Comparison of ENCODE assay signal across 19 cellular contexts in the genomic region with DNA sequence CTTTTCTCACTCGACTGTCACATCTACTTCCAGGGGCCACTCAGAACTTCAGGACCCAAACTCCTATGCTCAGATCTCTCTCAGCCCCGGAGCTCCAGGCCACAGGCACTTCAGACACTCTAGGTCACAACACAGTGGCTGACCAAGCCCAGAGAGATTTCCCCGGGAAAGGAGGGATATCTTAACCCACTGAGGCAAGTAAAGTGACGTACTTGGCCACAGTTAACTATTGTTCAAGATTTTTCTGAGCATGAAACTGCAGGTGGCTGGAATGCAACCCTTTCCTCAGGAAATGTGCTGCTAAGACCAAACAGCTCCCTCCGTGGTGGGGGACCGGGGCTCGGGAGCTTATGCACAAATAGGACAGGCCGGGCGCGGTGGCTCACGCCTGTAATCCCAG. TPM values are rescaled to one million over a fixed set of nuclear protein-coding genes. Genes with fewer than 3 reads are reported as not detected.
DNase-seq lines count a peak whose midpoint lies in the region; ATAC-seq, FAIRE-seq and TF ChIP-seq lines count a peak whose summit lies in the region.
"Had no signal": no experiment of that assay in that cellular context is flagged by ENCODE, and none has a peak within 500 bp of the region (broad histone marks: within the 10 kb centered on the region; RNA-seq: fewer than 3 reads in every experiment).

No MANE protein-coding gene starts in this region.

- POLR2A ChIA-PET in CD4-positive, alpha-beta T cell (lab: Charles Lee): no interaction called here
- POLR2A ChIA-PET in naive thymus-derived CD4-positive, alpha-beta T cell (lab: Charles Lee): interaction anchor here (0.6 kb wide), 1 partner anchor 25 kb away, joined by 3 read pairs; no protein-coding TSS in a partner anchor

- H3K9me3 Mint-ChIP-seq in CD4-positive, alpha-beta T cell: no peaks in the 10 kb centered on the region
- no peaks in the 10 kb centered on the region for H3K9me3 Mint-ChIP-seq in naive thymus-derived CD4-positive, alpha-beta T cell

- H3K27ac ChIP-seq in C4-2B (peak overlapping the region; percentile 47), kidney (ENCODE audit: low read depth in 2 of 2, low read length in 2 of 2) (no peak overlapping the region), breast epithelium (no peak overlapping the region)
- H3K27ac ChIP-seq in CD4-positive, alpha-beta T cell (ENCODE audit: low read depth, low read length): no peak overlapping the region
- H3K27ac ChIP-seq in naive thymus-derived CD4-positive, alpha-beta T cell (ENCODE audit: low read depth, low read length): no peak overlapping the region

- no peak for ATAC-seq in CD4-positive, alpha-beta T cell (ENCODE audit: poor library complexity)
- ATAC-seq in T-helper 17 cell: no peak
- no peak for ATAC-seq in naive thymus-derived CD4-positive, alpha-beta T cell

- H3K9me3 ChIP-seq in CD4-positive, alpha-beta T cell (ENCODE audit: control insufficient read depth, low read length): no peaks in the 10 kb centered on the region
- H3K9me3 ChIP-seq in T-helper 17 cell (ENCODE audit: control insufficient read depth, low read length, poor library complexity, severe bottlenecking) (no peaks in the 10 kb centered on the region), kidney (ENCODE audit: control insufficient read depth in 1 of 2, low read length in 2 of 2) (no peaks in the 10 kb centered on the region), breast epithelium (no peaks in the 10 kb centered on the region)
- no peaks in the 10 kb centered on the region for H3K9me3 ChIP-seq in naive thymus-derived CD4-positive, alpha-beta T cell (ENCODE audit: control insufficient read depth in 2 of 3, low read length in 3 of 3)

- no peak overlapping the region for H3K4me3 Mint-ChIP-seq in CD4-positive, alpha-beta T cell
- peak overlapping the region; percentile 67 for H3K4me3 Mint-ChIP-seq in T-helper 17 cell
- H3K4me3 Mint-ChIP-seq in naive thymus-derived CD4-positive, alpha-beta T cell: peak overlapping the region in 2 of 10 donors; percentile 61 to 70

- CTCF ChIA-PET in CD4-positive, alpha-beta T cell (lab: Charles Lee): no interaction called here
- CTCF ChIA-PET in naive thymus-derived CD4-positive, alpha-beta T cell (lab: Charles Lee): no interaction called here

- no peak for TF ChIP-seq POLR2A in breast epithelium (IDR thresholded peaks at IDR 0.05)

- H3K27ac Mint-ChIP-seq in CD4-positive, alpha-beta T cell: peak overlapping the region; percentile 30
- H3K27ac Mint-ChIP-seq in T-helper 17 cell: peak overlapping the region; percentile 76
- H3K27ac Mint-ChIP-seq in naive thymus-derived CD4-positive, alpha-beta T cell: peak overlapping the region in 6 of 9 donors; percentile 50 to 93 (median 78)

- no peak for FAIRE-seq in kidney (lab: Jason Lieb, UNC)
- FAIRE-seq: G401.6, HTR-8/SVneo had no signal

- H3K4me1 Mint-ChIP-seq in CD4-positive, alpha-beta T cell (ENCODE audit: low read depth): peaks cover 52% of the 10 kb centered on the region
- peaks cover 17% of the 10 kb centered on the region for H3K4me1 Mint-ChIP-seq in T-helper 17 cell
- peaks cover 26 to 61% (median 44%) of the 10 kb centered on the region in 7 donors for H3K4me1 Mint-ChIP-seq in naive thymus-derived CD4-positive, alpha-beta T cell

- H3K36me3 Mint-ChIP-seq in CD4-positive, alpha-beta T cell (ENCODE audit: low read depth): no peaks in the 10 kb centered on the region
- H3K36me3 Mint-ChIP-seq in T-helper 17 cell (ENCODE audit: low read depth): no peaks in the 10 kb centered on the region
- no peaks in the 10 kb centered on the region for H3K36me3 Mint-ChIP-seq in naive thymus-derived CD4-positive, alpha-beta T cell

- no peak overlapping the region for H3K4me3 ChIP-seq in naive thymus-derived CD4-positive, alpha-beta T cell (ENCODE audit: low read length)
- no peak overlapping the region for H3K4me3 ChIP-seq in kidney (ENCODE audit: low read length in 2 of 2)
- H3K4me3 ChIP-seq in breast epithelium: no peak overlapping the region

- H3K27me3 Mint-ChIP-seq in CD4-positive, alpha-beta T cell: no peaks in the 10 kb centered on the region
- H3K27me3 Mint-ChIP-seq in T-helper 17 cell: no peaks in the 10 kb centered on the region
- no peaks in the 10 kb centered on the region for H3K27me3 Mint-ChIP-seq in naive thymus-derived CD4-positive, alpha-beta T cell

- intact Hi-C loops in CD4-positive, alpha-beta T cell (cut with DNase I, micrococcal nuclease): no loop called here
- intact Hi-C loops in naive thymus-derived CD4-positive, alpha-beta T cell (cut with micrococcal nuclease): no loop called here
- intact Hi-C loops in kidney (cut with DNase I): no loop called here
- intact Hi-C loops in breast epithelium (cut with DNase I; ENCODE audit: low total_unique reads): no loop called here

- no peak overlapping the region for H3K9ac ChIP-seq in kidney (ENCODE audit: low read length in 2 of 2)

- no peaks in the 10 kb centered on the region for H3K27me3 ChIP-seq in CD4-positive, alpha-beta T cell (ENCODE audit: control insufficient read depth, insufficient read depth, low read length)
- H3K27me3 ChIP-seq in naive thymus-derived CD4-positive, alpha-beta T cell (ENCODE audit: control insufficient read depth in 2 of 2, insufficient read depth in 2 of 2, low read length in 2 of 2): no peaks in the 10 kb centered on the region
- no peaks in the 10 kb centered on the region for H3K27me3 ChIP-seq in breast epithelium

- H3K36me3 ChIP-seq in naive thymus-derived CD4-positive, alpha-beta T cell (ENCODE audit: control insufficient read depth in 2 of 3, insufficient read depth in 3 of 3, low read length in 3 of 3): peaks cover 0 to 4% (median 0%) of the 10 kb centered on the region in 3 experiments
- H3K36me3 ChIP-seq in kidney (ENCODE audit: control insufficient read depth in 1 of 2, insufficient read depth in 2 of 2, low read length in 2 of 2) (no peaks in the 10 kb centered on the region), breast epithelium (no peaks in the 10 kb centered on the region)

- H3K4me1 ChIP-seq in naive thymus-derived CD4-positive, alpha-beta T cell (ENCODE audit: control insufficient read depth in 2 of 2, insufficient read depth in 2 of 2, low read length in 2 of 2): peaks cover 0 to 44% of the 10 kb centered on the region in 2 donors
- no peaks in the 10 kb centered on the region for H3K4me1 ChIP-seq in kidney (ENCODE audit: control insufficient read depth in 1 of 2, insufficient read depth in 1 of 2, low read depth in 1 of 2, low read length in 2 of 2)
- H3K4me1 ChIP-seq in breast epithelium: no peaks in the 10 kb centered on the region

- DNase-seq in CD4-positive, alpha-beta T cell: no peak
- DNase-seq in T-helper 17 cell (no peak), kidney (no peak), breast epithelium (ENCODE audit: low spot score in 2 of 2) (no peak), SIG-M5 treated with dmso at 0.1 percent for 504 hours (lab: John Stamatoyannopoulos, UW; ENCODE audit: unreplicated experiment) (no peak)
- no peak for DNase-seq in naive thymus-derived CD4-positive, alpha-beta T cell
- DNase-seq: C1 segment of cervical spinal cord, H7, IMR-90, NCI-H1417, NCI-H187, NCI-H2107, NCI-H510A treated with DMSO at 0.1 percent for 48 hours, NCI-H774, OCI-M1, SIG-M5 had no signal

- TF ChIP-seq CTCF in C4-2B (conservative IDR thresholded peaks at IDR 0.05): no peak
- no peak for TF ChIP-seq CTCF in CD4-positive, alpha-beta T cell (IDR thresholded peaks at IDR 0.05)
- TF ChIP-seq CTCF in kidney (IDR thresholded peaks at IDR 0.05; ENCODE audit: borderline replicate concordance, extremely low read depth, insufficient read depth): no peak
- TF ChIP-seq CTCF in breast epithelium (IDR thresholded peaks at IDR 0.05): no peak

RNA-seq across cellular contexts. Expression of gene OPA3, which starts 23.9 kb away (rescaled TPM):
- total RNA-seq in CD4-positive, alpha-beta T cell: 1 to 10 TPM; 3.1 to 3.2 TPM
- total RNA-seq in T-helper 17 cell: 1 to 10 TPM; 8.3 to 9.4 TPM
- 10 to 100 TPM in 1 of 5 experiments, 1 to 10 TPM in 4; 7.8 to 14.3 (median 9.0) TPM for total RNA-seq in naive thymus-derived CD4-positive, alpha-beta T cell
- polyA plus RNA-seq in naive thymus-derived CD4-positive, alpha-beta T cell: 10 to 100 TPM in 1 of 2 donors, 1 to 10 TPM in 1; 9.2 to 26.1 TPM
- 19.1 TPM for total RNA-seq in kidney
- polyA plus RNA-seq in kidney (ENCODE audit: insufficient read depth, low read depth, low replicate concordance): 8.1 TPM
- total RNA-seq in breast epithelium: 10 to 100 TPM in 1 of 3 donors, 1 to 10 TPM in 2; 6.6 to 11.4 (median 7.2) TPM

RNA-seq across cellular contexts. Expression of gene GPR4, which starts 41.3 kb away (rescaled TPM):
- total RNA-seq in CD4-positive, alpha-beta T cell: not detected
- total RNA-seq in T-helper 17 cell: not detected
- not detected for total RNA-seq in naive thymus-derived CD4-positive, alpha-beta T cell
- not detected for polyA plus RNA-seq in naive thymus-derived CD4-positive, alpha-beta T cell
- total RNA-seq in kidney: 9.7 TPM
- polyA plus RNA-seq in kidney (ENCODE audit: insufficient read depth, low read depth, low replicate concordance): 6.8 TPM
- 1 to 10 TPM; 1.1 to 8.8 (median 1.2) TPM for total RNA-seq in breast epithelium
- total RNA-seq: IMR-90 had no signal

RNA-seq across cellular contexts. Expression of gene VASP, which starts 53.4 kb away (rescaled TPM):
- 10 to 100 TPM; 49.9 to 55.5 TPM for total RNA-seq in CD4-positive, alpha-beta T cell
- total RNA-seq in T-helper 17 cell (100 to 1,000 TPM in 1 of 2 donors, 10 to 100 TPM in 1; 99.7 to 101 TPM), kidney (105 TPM), breast epithelium (10 to 100 TPM; 31.8 to 61.6 (median 52.2) TPM)
- 100 to 1,000 TPM in 2 of 5 experiments, 10 to 100 TPM in 3; 71.3 to 206 (median 82.6) TPM for total RNA-seq in naive thymus-derived CD4-positive, alpha-beta T cell
- 10 to 100 TPM; 27.0 to 39.7 TPM for polyA plus RNA-seq in naive thymus-derived CD4-positive, alpha-beta T cell
- polyA plus RNA-seq in kidney (ENCODE audit: insufficient read depth, low read depth, low replicate concordance): 36.3 TPM
